In genomic region chr18:35355140-35355618, GRCh38 we compare ENCODE assay signal across 9 cellular contexts. TPM values are rescaled to one million over a fixed set of nuclear protein-coding genes. Genes with fewer than 3 reads are reported as not detected.
DNase-seq lines count a peak whose midpoint lies in the region; ATAC-seq, FAIRE-seq and TF ChIP-seq lines count a peak whose summit lies in the region.
"Had no signal": no experiment of that assay in that cellular context is flagged by ENCODE, and none has a peak within 500 bp of the region (broad histone marks: within the 10 kb centered on the region; RNA-seq: fewer than 3 reads in every experiment).

No MANE protein-coding gene starts in this region.

- H3K36me3 ChIP-seq in kidney (ENCODE audit: control insufficient read depth in 1 of 2, insufficient read depth in 2 of 2, low read length in 2 of 2) = no peaks in the 10 kb centered on the region

- intact Hi-C loops in kidney (cut with DNase I) = loop anchor here (10.0 kb wide), 1 partner anchor 120 kb away; no protein-coding TSS in a partner anchor

- no peaks in the 10 kb centered on the region for H3K9me3 ChIP-seq in kidney (ENCODE audit: control insufficient read depth in 1 of 2, low read length in 2 of 2)

- H3K27ac ChIP-seq in VCaP = peak overlapping the region; percentile 36
- H3K27ac ChIP-seq in kidney (ENCODE audit: low read depth in 2 of 2, low read length in 2 of 2) = no peak overlapping the region

- H3K4me3 ChIP-seq in kidney (ENCODE audit: low read length in 2 of 2) = peak overlapping the region in 1 of 2 donors; percentile 23

- TF ChIP-seq CTCF in VCaP (conservative IDR thresholded peaks at IDR 0.05) (peak; percentile 87), kidney (IDR thresholded peaks at IDR 0.05; ENCODE audit: borderline replicate concordance, extremely low read depth, insufficient read depth) (peak; percentile 70)

- ATAC-seq in HG03025 (IDR thresholded peaks at IDR 0.05; ENCODE audit: low FRiP score, unreplicated experiment) = peak; percentile 99

- H3K9ac ChIP-seq in kidney (ENCODE audit: low read length in 2 of 2) = no peak overlapping the region

- DNase-seq in activated CD4-positive, CD25-positive, alpha-beta regulatory T cell (lab: John Stamatoyannopoulos, UW) = peak; percentile 3 to 17 (median 7)
- no peak for DNase-seq in activated CD4-positive, CD25-positive, alpha-beta regulatory T cell treated with anti-CD3 and anti-CD28 coated beads, Interleukin-2, amount 50 U/mL, for 72 hours
- DNase-seq in NCI-H2171 (lab: John Stamatoyannopoulos, UW) (peak; percentile 4), kidney (peak; percentile 74)
- peak; percentile 56 for DNase-seq in central memory CD4-positive, alpha-beta T cell
- DNase-seq in stimulated activated CD4-positive, alpha-beta T cell treated with anti-CD3 and anti-CD28 coated beads, Interleukin-15, amount 100 ng/mL, for 24 hours = peak; percentile 60

- no peaks in the 10 kb centered on the region for H3K4me1 ChIP-seq in kidney (ENCODE audit: control insufficient read depth in 1 of 2, insufficient read depth in 1 of 2, low read depth in 1 of 2, low read length in 2 of 2)

- peak; percentile 25 for FAIRE-seq in kidney (lab: Jason Lieb, UNC)
- FAIRE-seq: G401.6 had no signal

RNA-seq across cellular contexts. Expression of gene ZNF24, which starts 11.0 kb away (rescaled TPM):
- total RNA-seq in kidney = 55.5 TPM
- 14.3 TPM for polyA plus RNA-seq in kidney (ENCODE audit: insufficient read depth, low read depth, low replicate concordance)

RNA-seq across cellular contexts. Expression of gene ZNF396, which starts 22.0 kb away (rescaled TPM):
- 6.5 TPM for total RNA-seq in kidney
- 4.7 TPM for polyA plus RNA-seq in kidney (ENCODE audit: insufficient read depth, low read depth, low replicate concordance)
